21 cellular contexts compared by ENCODE assay signal in genomic region chr10:47027108-47027811, GRCh38.
DNase-seq lines count a peak whose midpoint lies in the region; ATAC-seq and TF ChIP-seq lines count a peak whose summit lies in the region.
"Had no signal": no experiment of that assay in that cellular context is flagged by ENCODE, and none has a peak within 500 bp of the region (broad histone marks: within the 10 kb centered on the region; RNA-seq: fewer than 3 reads in every experiment).

No MANE protein-coding gene starts in this region.

- peaks cover 0 to 15% of the 10 kb centered on the region in 2 donors for H3K4me1 ChIP-seq in right atrium auricular region
- H3K4me1 ChIP-seq: esophagus squamous epithelium had no signal

- no peaks in the 10 kb centered on the region for H3K36me3 ChIP-seq in right atrium auricular region
- H3K36me3 ChIP-seq: esophagus squamous epithelium, SJSA1, thoracic aorta had no signal

- H3K27me3 ChIP-seq in right atrium auricular region, result no peaks in the 10 kb centered on the region
- H3K27me3 ChIP-seq: esophagus squamous epithelium, SJSA1 had no signal

- TF ChIP-seq CTCF in right atrium auricular region (IDR thresholded peaks at IDR 0.05), result no peak
- no peak for TF ChIP-seq CTCF in chondrocyte (IDR thresholded peaks at IDR 0.05)
- no peak for TF ChIP-seq CTCF in mesothelial cell of epicardium (IDR thresholded peaks at IDR 0.05; ENCODE audit: unreplicated experiment)
- no peak for TF ChIP-seq CTCF in type B pancreatic cell (conservative IDR thresholded peaks at IDR 0.05)

- no peak for ATAC-seq in left cardiac atrium
- no peak for ATAC-seq in GM21737 (IDR thresholded peaks at IDR 0.05; ENCODE audit: unreplicated experiment)
- no peak for ATAC-seq in HG03045 (IDR thresholded peaks at IDR 0.05; ENCODE audit: unreplicated experiment)
- ATAC-seq in GM18861 (IDR thresholded peaks at IDR 0.05; ENCODE audit: unreplicated experiment), result no peak
- ATAC-seq: naive thymus-derived CD4-positive, alpha-beta T cell had no signal

- no peak overlapping the region for H3K27ac ChIP-seq in right atrium auricular region
- H3K27ac ChIP-seq: esophagus squamous epithelium, PC-9, SJSA1, thoracic aorta had no signal

- no peaks in the 10 kb centered on the region for H3K9me3 ChIP-seq in right atrium auricular region
- H3K9me3 ChIP-seq: esophagus squamous epithelium, SJSA1, thoracic aorta had no signal

- no peak overlapping the region for H3K4me3 ChIP-seq in right atrium auricular region
- H3K4me3 ChIP-seq: esophagus squamous epithelium, PC-9, SJSA1, thoracic aorta had no signal

- H3K36me3 Mint-ChIP-seq in chondrocyte (ENCODE audit: low read depth) (no peaks in the 10 kb centered on the region), mesothelial cell of epicardium (no peaks in the 10 kb centered on the region), type B pancreatic cell (no peaks in the 10 kb centered on the region)
- H3K36me3 Mint-ChIP-seq: CD8-positive, alpha-beta memory T cell; memory B cell; naive thymus-derived CD4-positive, alpha-beta T cell had no signal

- H3K27ac Mint-ChIP-seq in chondrocyte (ENCODE audit: unreplicated experiment) (no peak overlapping the region), mesothelial cell of epicardium (no peak overlapping the region), type B pancreatic cell (no peak overlapping the region)
- H3K27ac Mint-ChIP-seq: memory B cell; naive thymus-derived CD4-positive, alpha-beta T cell; progenitor cell of endocrine pancreas had no signal

- H3K4me3 Mint-ChIP-seq in chondrocyte (ENCODE audit: unreplicated experiment) (no peak overlapping the region), mesothelial cell of epicardium (no peak overlapping the region), type B pancreatic cell (no peak overlapping the region)
- H3K4me3 Mint-ChIP-seq: CD8-positive, alpha-beta memory T cell; memory B cell; naive thymus-derived CD4-positive, alpha-beta T cell had no signal

- intact Hi-C loops in left cardiac atrium (cut with DNase I), result loop anchor here (5.0 kb wide), 1 partner anchor 285 kb away; no protein-coding TSS in a partner anchor

- no peaks in the 10 kb centered on the region for H3K27me3 Mint-ChIP-seq in chondrocyte (ENCODE audit: low read depth)
- peaks cover 5% of the 10 kb centered on the region for H3K27me3 Mint-ChIP-seq in mesothelial cell of epicardium (ENCODE audit: low read depth)
- peaks cover 11% of the 10 kb centered on the region for H3K27me3 Mint-ChIP-seq in type B pancreatic cell

- DNase-seq in right atrium auricular region (ENCODE audit: low spot score) (peak; percentile 55), left cardiac atrium (no peak), chondrocyte (ENCODE audit: low spot score) (peak; percentile 82), mesothelial cell of epicardium (ENCODE audit: low spot score in 2 of 2, unreplicated experiment in 2 of 2) (peak; percentile 4 to 31), type B pancreatic cell (ENCODE audit: extremely low spot score, unreplicated experiment) (peak; percentile 58)
- DNase-seq: CD8-positive, alpha-beta memory T cell; DND-41; esophagus squamous epithelium; glutamatergic neuron; Karpas-422; NCI-H1930; NCI-H226; PC-9 had no signal

- H3K4me1 Mint-ChIP-seq in chondrocyte (ENCODE audit: low read depth) (no peaks in the 10 kb centered on the region), mesothelial cell of epicardium (no peaks in the 10 kb centered on the region), type B pancreatic cell (ENCODE audit: unreplicated experiment) (peaks cover 21% of the 10 kb centered on the region)

- H3K9me3 Mint-ChIP-seq in chondrocyte (ENCODE audit: low read depth) (no peaks in the 10 kb centered on the region), mesothelial cell of epicardium (no peaks in the 10 kb centered on the region), type B pancreatic cell (no peaks in the 10 kb centered on the region)
- H3K9me3 Mint-ChIP-seq: CD8-positive, alpha-beta memory T cell; memory B cell had no signal
